ENCODE assay signal across 8 cellular contexts in genomic region chr1:244862699-244863490, GRCh38. TPM values are rescaled to one million over a fixed set of nuclear protein-coding genes. Genes with fewer than 3 reads are reported as not detected.
DNase-seq lines count a peak whose midpoint lies in the region; ATAC-seq, FAIRE-seq and TF ChIP-seq lines count a peak whose summit lies in the region.

No MANE protein-coding gene starts in this region.

- H3K79me2 ChIP-seq in OCI-LY7 (ENCODE audit: insufficient read depth, low read depth, low read length): peaks cover 83% of the 10 kb centered on the region

- H3K4me3 ChIP-seq in OCI-LY7 (ENCODE audit: low read depth, low read length, poor library complexity, severe bottlenecking) (peak overlapping the region; percentile 84), muscle layer of colon (ENCODE audit: low read depth in 1 of 2, low read length in 2 of 2) (peak overlapping the region; percentile 92 to 93)

- TF ChIP-seq CTCF in D721Med (IDR thresholded peaks at IDR 0.05; ENCODE audit: insufficient read depth, missing control alignments) (peak; percentile 4), OCI-LY7 (conservative IDR thresholded peaks at IDR 0.05; ENCODE audit: low read length) (no peak)

- peak overlapping the region; percentile 86 for H3K27ac ChIP-seq in OCI-LY7 (ENCODE audit: low read depth, low read length, poor library complexity, severe bottlenecking)
- peak overlapping the region; percentile 100 for H3K27ac ChIP-seq in muscle layer of colon (ENCODE audit: low read depth, low read length)

- intact Hi-C loops in OCI-LY7 (cut with micrococcal nuclease; ENCODE audit: unreplicated experiment): loop anchor here (1.0 to 2.0 kb wide), 3 partner anchors 28 to 210 kb away; partner anchors contain the start of genes COX20 and DESI2

- no peaks in the 10 kb centered on the region for H3K9me3 Mint-ChIP-seq in activated T-cell treated with anti-CD3 and anti-CD28 coated beads, Interleukin-2, amount 50 U/mL, for 24 hours

- H3K9me3 ChIP-seq in OCI-LY7 (ENCODE audit: low read length): no peaks in the 10 kb centered on the region
- no peaks in the 10 kb centered on the region for H3K9me3 ChIP-seq in muscle layer of colon (ENCODE audit: low read length)

- POLR2A ChIA-PET in OCI-LY7 (lab: Charles Lee): interaction anchor here (0.8 to 6.2 kb wide), 13 partner anchors 12 to 180 kb away, joined by 3 to 83 read pairs (median 7); partner anchors contain the start of gene COX20

- H3K4me1 Mint-ChIP-seq in activated T-cell treated with anti-CD3 and anti-CD28 coated beads, Interleukin-2, amount 50 U/mL, for 24 hours (ENCODE audit: low read depth): peaks cover 50% of the 10 kb centered on the region

- BruUV-seq in OCI-LY7 (replicated peaks; lab: Mats Ljungman, UMichigan): no TSS peak

- no peaks in the 10 kb centered on the region for H3K27me3 ChIP-seq in muscle layer of colon (ENCODE audit: control insufficient read depth in 1 of 2, insufficient read depth in 2 of 2, low read length in 2 of 2)

- H3K4me2 ChIP-seq in OCI-LY7 (ENCODE audit: low read length): peak overlapping the region; percentile 84

- H3K27me3 Mint-ChIP-seq in activated T-cell treated with anti-CD3 and anti-CD28 coated beads, Interleukin-2, amount 50 U/mL, for 24 hours: no peaks in the 10 kb centered on the region

- peaks cover 61% of the 10 kb centered on the region for H3K36me3 ChIP-seq in OCI-LY7 (ENCODE audit: insufficient read depth, low read length)
- H3K36me3 ChIP-seq in muscle layer of colon (ENCODE audit: insufficient read depth, low read length): peaks cover 24% of the 10 kb centered on the region

- no peak for FAIRE-seq in D721Med (lab: Jason Lieb, UNC)

- peaks cover 49% of the 10 kb centered on the region for H4K20me1 ChIP-seq in OCI-LY7 (ENCODE audit: insufficient read depth, low read length)

- DNase-seq in D721Med (ENCODE audit: insufficient read length, low spot score): peak; percentile 29
- peak; percentile 77 for DNase-seq in HuH-7.5 (ENCODE audit: low spot score)
- peak; percentile 96 for DNase-seq in OCI-LY7 (ENCODE audit: low spot score)
- peak; percentile 97 for DNase-seq in activated T-cell treated with anti-CD3 and anti-CD28 coated beads, Interleukin-2, amount 50 U/mL, for 24 hours
- DNase-seq in erythroblast (lab: John Stamatoyannopoulos, UW): peak; percentile 96 to 98
- peak; percentile 96 for DNase-seq in stimulated activated CD8-positive, alpha-beta memory T cell treated with anti-CD3 and anti-CD28 coated beads, Interleukin-4, amount 100 ng/mL, for 48 hours

- peak; percentile 42 for TF ChIP-seq POLR2A in erythroblast (IDR thresholded peaks at IDR 0.05; ENCODE audit: low read length)

- CTCF ChIA-PET in OCI-LY7 (lab: Charles Lee; ENCODE audit: unreplicated experiment): interaction anchor here (0.6 to 2.1 kb wide), 4 partner anchors 27 to 179 kb away, joined by 3 to 8 read pairs (median 3); partner anchors contain the start of gene COX20

- H3K27ac Mint-ChIP-seq in activated T-cell treated with anti-CD3 and anti-CD28 coated beads, Interleukin-2, amount 50 U/mL, for 24 hours: peak overlapping the region; percentile 99

- H3K9me2 ChIP-seq in OCI-LY7 (ENCODE audit: insufficient read depth, low read length): no peaks in the 10 kb centered on the region

- H3K4me1 ChIP-seq in OCI-LY7 (ENCODE audit: insufficient read depth, low read length, poor library complexity, severe bottlenecking) (peaks cover 60% of the 10 kb centered on the region), muscle layer of colon (ENCODE audit: insufficient read depth, low read length) (peaks cover 60% of the 10 kb centered on the region)

- peak; percentile 52 for ATAC-seq in GM21526 (IDR thresholded peaks at IDR 0.05; ENCODE audit: low FRiP score, unreplicated experiment)

- peak overlapping the region; percentile 92 for H3K4me3 Mint-ChIP-seq in activated T-cell treated with anti-CD3 and anti-CD28 coated beads, Interleukin-2, amount 50 U/mL, for 24 hours

- peak overlapping the region; percentile 98 for H3K9ac ChIP-seq in muscle layer of colon (ENCODE audit: low read length)

- H2AFZ ChIP-seq in OCI-LY7 (ENCODE audit: low read length): no peak overlapping the region

- H3K36me3 Mint-ChIP-seq in activated T-cell treated with anti-CD3 and anti-CD28 coated beads, Interleukin-2, amount 50 U/mL, for 24 hours (ENCODE audit: low read depth): peaks cover 58% of the 10 kb centered on the region

RNA-seq across cellular contexts. Expression of gene HNRNPU, which starts 1.4 kb away (rescaled TPM):
- 426 and 592 TPM in 2 replicates for total RNA-seq in OCI-LY7 (2014; rRNA removed; shearing (Covaris generic))
- total RNA-seq in OCI-LY7 (2022): 610 and 650 TPM in 2 replicates

RNA-seq across cellular contexts. Expression of gene COX20, which starts 27.4 kb away (rescaled TPM):
- 12.7 and 12.9 TPM in 2 replicates for total RNA-seq in OCI-LY7 (2014; rRNA removed; shearing (Covaris generic))
- 26.3 and 28.3 TPM in 2 replicates for total RNA-seq in OCI-LY7 (2022)

Comparison
In these comparisons a context has a peak if more than half of its experiments do, and no peak if none do; other contexts are left out.
1. Peak in every context shown above with its lines: DNase-seq, ATAC-seq, H3K4me3 ChIP-seq and H3K27ac ChIP-seq.
2. DNase-seq: peak in every context shown above with its lines; median percentile 97 in activated T-cell treated with anti-CD3 and anti-CD28 coated beads, Interleukin-2, amount 50 U/mL, for 24 hours; 97 in erythroblast; 96 in OCI-LY7; 96 in stimulated activated CD8-positive, alpha-beta memory T cell treated with anti-CD3 and anti-CD28 coated beads, Interleukin-4, amount 100 ng/mL, for 48 hours; 77 in HuH-7.5; 29 in D721Med.